30 cellular contexts compared by ENCODE assay signal in the genomic region with DNA sequence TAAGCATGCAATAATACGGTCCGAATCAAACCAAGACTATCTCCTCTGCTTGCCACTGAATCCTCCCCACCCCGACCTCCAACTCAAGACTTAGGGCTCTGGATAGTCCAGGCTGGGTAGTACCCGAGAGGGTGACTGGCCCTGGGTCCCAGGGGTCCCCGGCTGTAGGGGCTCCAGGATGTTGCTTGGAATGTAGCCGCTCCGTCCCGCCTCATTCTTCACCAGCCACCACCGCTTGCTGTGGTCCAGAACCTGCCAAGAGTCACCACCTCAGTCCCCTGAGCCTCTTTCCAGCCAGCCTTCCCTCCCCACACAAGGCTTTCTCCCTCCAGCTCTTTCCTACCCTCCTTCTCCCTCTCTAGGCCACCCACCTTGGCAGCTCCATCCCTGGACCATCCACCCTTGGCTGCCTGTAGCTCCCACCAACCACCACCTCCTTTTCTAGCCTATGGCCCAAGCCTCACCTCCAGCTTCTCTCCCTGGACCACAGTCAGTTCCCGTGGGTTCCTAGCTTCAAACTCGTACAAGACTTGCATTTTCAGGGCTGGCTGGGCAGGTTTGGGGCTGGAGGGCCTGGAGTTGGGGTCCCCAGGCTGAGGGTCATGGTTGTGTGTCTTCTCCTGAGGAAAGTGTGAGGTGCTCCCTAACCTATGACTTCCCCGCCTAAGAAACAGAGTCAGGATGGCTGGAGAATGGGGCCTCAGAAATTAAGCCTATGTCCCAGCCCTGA. TPM values are rescaled to one million over a fixed set of nuclear protein-coding genes. Genes with fewer than 3 reads are reported as not detected.
A peak's percentile ranks its signal among the peaks of the same experiment; 100 is the strongest.
DNase-seq lines count a peak whose midpoint lies in the region; ATAC-seq, FAIRE-seq and TF ChIP-seq lines count a peak whose summit lies in the region.
"Had no signal": no experiment of that assay in that cellular context is flagged by ENCODE, and none has a peak within 500 bp of the region (broad histone marks: within the 10 kb centered on the region; RNA-seq: fewer than 3 reads in every experiment).

No MANE protein-coding gene starts in this region.

- no peak overlapping the region for H3K4me3 ChIP-seq in osteoblast (ENCODE audit: insufficient read depth, low read length)
- no peak overlapping the region for H3K4me3 ChIP-seq in kidney (ENCODE audit: low read length in 2 of 2)
- H3K4me3 ChIP-seq: GM12878, GM23248, K562, SJSA1 had no signal

- no peak overlapping the region for H2AFZ ChIP-seq in osteoblast (ENCODE audit: low read length)
- H2AFZ ChIP-seq: GM23248 had no signal

- H3K4me1 Mint-ChIP-seq in natural killer cell treated with Interleukin-12 subunit alpha and Interleukin-12 subunit beta and Interleukin-15 and Interleukin-18, amount 100 ng/mL, for 72 hours (ENCODE audit: low read depth in 2 of 2): no peaks in the 10 kb centered on the region
- H3K4me1 Mint-ChIP-seq in natural killer cell: no peaks in the 10 kb centered on the region
- H3K4me1 Mint-ChIP-seq: H9 had no signal

- peak; percentile 32 to 59 for ATAC-seq in natural killer cell treated with Interleukin-12 subunit alpha and Interleukin-12 subunit beta and Interleukin-15 and Interleukin-18, amount 100 ng/mL, for 72 hours
- no peak for ATAC-seq in natural killer cell
- ATAC-seq: CD8-positive, alpha-beta T cell; GM12878; PC-3 had no signal

- TF ChIP-seq CTCF in natural killer cell (IDR thresholded peaks at IDR 0.05) (no peak), osteoblast (IDR thresholded peaks at IDR 0.05; ENCODE audit: extremely low read depth, low read depth, low read length) (no peak), kidney (IDR thresholded peaks at IDR 0.05; ENCODE audit: borderline replicate concordance, extremely low read depth, insufficient read depth) (no peak)

- no peak overlapping the region for H3K27ac Mint-ChIP-seq in natural killer cell treated with Interleukin-12 subunit alpha and Interleukin-12 subunit beta and Interleukin-15 and Interleukin-18, amount 100 ng/mL, for 72 hours
- H3K27ac Mint-ChIP-seq in natural killer cell: no peak overlapping the region
- H3K27ac Mint-ChIP-seq: CD8-positive, alpha-beta T cell; H9 had no signal

- no peak overlapping the region for H3K4me3 Mint-ChIP-seq in natural killer cell treated with Interleukin-12 subunit alpha and Interleukin-12 subunit beta and Interleukin-15 and Interleukin-18, amount 100 ng/mL, for 72 hours
- H3K4me3 Mint-ChIP-seq in natural killer cell: no peak overlapping the region
- H3K4me3 Mint-ChIP-seq: CD8-positive, alpha-beta T cell; H9 had no signal

- no peaks in the 10 kb centered on the region for H3K9me3 Mint-ChIP-seq in natural killer cell treated with Interleukin-12 subunit alpha and Interleukin-12 subunit beta and Interleukin-15 and Interleukin-18, amount 100 ng/mL, for 72 hours
- H3K9me3 Mint-ChIP-seq in natural killer cell: no peaks in the 10 kb centered on the region
- H3K9me3 Mint-ChIP-seq: CD8-positive, alpha-beta T cell had no signal

- no peaks in the 10 kb centered on the region for H3K9me3 ChIP-seq in osteoblast (ENCODE audit: low read depth, low read length)
- no peaks in the 10 kb centered on the region for H3K9me3 ChIP-seq in kidney (ENCODE audit: control insufficient read depth in 1 of 2, low read length in 2 of 2)
- H3K9me3 ChIP-seq: Caco-2, SJSA1 had no signal

- H3K27ac ChIP-seq in osteoblast (ENCODE audit: low read depth, low read length) (no peak overlapping the region), kidney (ENCODE audit: low read depth in 2 of 2, low read length in 2 of 2) (no peak overlapping the region)
- H3K27ac ChIP-seq: GM23248, SJSA1 had no signal

- no peaks in the 10 kb centered on the region for H4K20me1 ChIP-seq in osteoblast (ENCODE audit: insufficient read depth, low read length)

- no peaks in the 10 kb centered on the region for H3K4me1 ChIP-seq in osteoblast (ENCODE audit: insufficient read depth, low read length)
- H3K4me1 ChIP-seq in kidney (ENCODE audit: control insufficient read depth in 1 of 2, insufficient read depth in 1 of 2, low read depth in 1 of 2, low read length in 2 of 2): no peaks in the 10 kb centered on the region
- H3K4me1 ChIP-seq: Caco-2, SJSA1 had no signal

- H3K9ac ChIP-seq in kidney (ENCODE audit: low read length in 2 of 2): no peak overlapping the region
- H3K9ac ChIP-seq: GM23248 had no signal

- peaks cover 9 to 12% of the 10 kb centered on the region in 2 donors for H3K27me3 Mint-ChIP-seq in natural killer cell treated with Interleukin-12 subunit alpha and Interleukin-12 subunit beta and Interleukin-15 and Interleukin-18, amount 100 ng/mL, for 72 hours
- peaks cover 14 to 24% of the 10 kb centered on the region in 2 donors for H3K27me3 Mint-ChIP-seq in natural killer cell (ENCODE audit: low read depth in 2 of 2)

- H3K27me3 ChIP-seq in osteoblast (ENCODE audit: insufficient read depth, low read length): peaks cover 24% of the 10 kb centered on the region

- intact Hi-C loops in natural killer cell (cut with micrococcal nuclease) (no loop called here), kidney (cut with DNase I) (no loop called here)

- no peaks in the 10 kb centered on the region for H3K79me2 ChIP-seq in osteoblast (ENCODE audit: insufficient read depth, low read length)

- no peaks in the 10 kb centered on the region for H3K36me3 Mint-ChIP-seq in natural killer cell treated with Interleukin-12 subunit alpha and Interleukin-12 subunit beta and Interleukin-15 and Interleukin-18, amount 100 ng/mL, for 72 hours
- H3K36me3 Mint-ChIP-seq in natural killer cell: no peaks in the 10 kb centered on the region
- H3K36me3 Mint-ChIP-seq: CD8-positive, alpha-beta T cell had no signal

- DNase-seq in natural killer cell treated with Interleukin-12 subunit alpha and Interleukin-12 subunit beta and Interleukin-15 and Interleukin-18, amount 100 ng/mL, for 72 hours (ENCODE audit: low spot score): peak; percentile 54
- DNase-seq in natural killer cell: no peak
- peak; percentile 67 for DNase-seq in mesenteric fat pad (ENCODE audit: low spot score)
- peak; percentile 46 for DNase-seq in osteoblast (ENCODE audit: insufficient read length, low spot score, missing footprints)
- DNase-seq in NOMO-1 treated with DMSO at 0.1 percent for 48 hours (lab: John Stamatoyannopoulos, UW; ENCODE audit: unreplicated experiment): no peak
- no peak for DNase-seq in kidney
- DNase-seq in NCI-H446 treated with DMSO at 0.1 percent for 48 hours (lab: John Stamatoyannopoulos, UW): no peak
- DNase-seq: C1 segment of cervical spinal cord, Caco-2, DMS79, EL, GDM1, GM23248, H9, Kasumi-1, NCI-H1092 treated with DMSO at 0.1 percent for 48 hours, NCI-H1436, NCI-H187 treated with DMSO at 0.1 percent for 48 hours, NCI-H2171 treated with DMSO at 0.1 percent for 48 hours, NCI-H345, NCI-H524, NCI-H748 treated with DMSO at 0.1 percent for 48 hours, PC-3 had no signal

- H3K36me3 ChIP-seq in osteoblast (ENCODE audit: insufficient read depth, low read length): no peaks in the 10 kb centered on the region
- no peaks in the 10 kb centered on the region for H3K36me3 ChIP-seq in kidney (ENCODE audit: control insufficient read depth in 1 of 2, insufficient read depth in 2 of 2, low read length in 2 of 2)
- H3K36me3 ChIP-seq: SJSA1 had no signal

- no peak overlapping the region for H3K4me2 ChIP-seq in osteoblast (ENCODE audit: insufficient read depth, low read length)

- no peak for FAIRE-seq in kidney (lab: Jason Lieb, UNC)
- FAIRE-seq: GM12878, HTR-8/SVneo had no signal

RNA-seq across cellular contexts. Expression of a gene that starts 10.9 kb away (rescaled TPM):
- 1 to 10 TPM; 2.3 to 4.0 TPM for total RNA-seq in natural killer cell treated with Interleukin-12 subunit alpha and Interleukin-12 subunit beta and Interleukin-15 and Interleukin-18, amount 100 ng/mL, for 72 hours
- total RNA-seq in natural killer cell (1 to 10 TPM; 1.7 to 3.0 (median 3.0) TPM), mesenteric fat pad (16.0 TPM), osteoblast (49.9 and 50.1 TPM in 2 replicates), kidney (54.7 TPM)
- 405 TPM for polyA plus RNA-seq in kidney (ENCODE audit: insufficient read depth, low read depth, low replicate concordance)
- total RNA-seq: GM12878 had no signal
- polyA plus RNA-seq: GM12878 had no signal

RNA-seq across cellular contexts. Expression of a gene that starts 12.0 kb away (rescaled TPM):
- total RNA-seq in natural killer cell treated with Interleukin-12 subunit alpha and Interleukin-12 subunit beta and Interleukin-15 and Interleukin-18, amount 100 ng/mL, for 72 hours: not detected
- total RNA-seq in natural killer cell: under 1 TPM in 1 of 3 donors, not detected in 2; 0.47 TPM
- 0.58 TPM for total RNA-seq in mesenteric fat pad
- not detected in 2 replicates for total RNA-seq in osteoblast
- 1.8 TPM for total RNA-seq in kidney
- polyA plus RNA-seq in kidney (ENCODE audit: insufficient read depth, low read depth, low replicate concordance): not detected
- total RNA-seq: A673; CD8-positive, alpha-beta T cell; GM12878; GM23248; H9; M059J; PC-3; SJSA1 had no signal
- polyA plus RNA-seq: GM12878, GM23248 had no signal

RNA-seq across cellular contexts. Expression of a gene that starts 39.6 kb away (rescaled TPM):
- not detected for total RNA-seq in natural killer cell treated with Interleukin-12 subunit alpha and Interleukin-12 subunit beta and Interleukin-15 and Interleukin-18, amount 100 ng/mL, for 72 hours
- total RNA-seq in natural killer cell (under 1 TPM in 2 of 3 donors, not detected in 1; 0.07 to 0.35 TPM), mesenteric fat pad (13.1 TPM), osteoblast (2.1 and 4.3 TPM in 2 replicates), kidney (4.2 TPM)
- 9.1 TPM for polyA plus RNA-seq in kidney (ENCODE audit: insufficient read depth, low read depth, low replicate concordance)
- total RNA-seq: H9, K562, M059J, PC-3, SJSA1 had no signal
- polyA plus RNA-seq: K562 had no signal

Comparison
In these comparisons a context has a peak if more than half of its experiments do, and no peak if none do; other contexts are left out.
1. ATAC-seq: peak in natural killer cell treated with Interleukin-12 subunit alpha and Interleukin-12 subunit beta and Interleukin-15 and Interleukin-18, amount 100 ng/mL, for 72 hours (2 of 2); none in natural killer cell (0 of 3).
2. DNase-seq: peak in natural killer cell treated with Interleukin-12 subunit alpha and Interleukin-12 subunit beta and Interleukin-15 and Interleukin-18, amount 100 ng/mL, for 72 hours (single experiment), mesenteric fat pad (single experiment) and osteoblast (single experiment); none in natural killer cell (single experiment), NOMO-1 treated with DMSO at 0.1 percent for 48 hours (single experiment), kidney (single experiment) and NCI-H446 treated with DMSO at 0.1 percent for 48 hours (single experiment).